Comparison of ENCODE assay signal across 8 cellular contexts in the genomic region with DNA sequence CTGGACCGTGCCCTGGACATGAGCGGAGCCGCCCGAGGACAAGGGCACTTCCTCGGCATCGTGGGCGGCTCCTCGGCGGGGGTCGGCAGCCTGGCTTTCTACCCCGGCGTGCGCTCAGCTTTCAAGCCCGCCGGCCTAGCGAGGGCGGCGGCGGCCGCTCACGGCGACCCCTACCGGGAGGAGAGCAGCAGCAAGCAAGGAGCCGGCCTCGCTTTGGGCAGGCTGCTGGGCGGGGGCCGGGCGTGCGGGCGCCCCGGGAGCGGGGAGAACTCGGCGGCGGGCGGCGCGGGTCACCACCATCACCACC. TPM values are rescaled to one million over a fixed set of nuclear protein-coding genes. Genes with fewer than 3 reads are reported as not detected.
DNase-seq lines count a peak whose midpoint lies in the region; ATAC-seq, FAIRE-seq and TF ChIP-seq lines count a peak whose summit lies in the region.

No MANE protein-coding gene starts in this region.

- no peaks in the 10 kb centered on the region for H4K20me1 ChIP-seq in fibroblast of lung (ENCODE audit: control insufficient read depth, extremely low read depth, insufficient read depth, low read length)
- H4K20me1 ChIP-seq in Karpas-422 (ENCODE audit: insufficient read depth, low read depth, low read length), result no peaks in the 10 kb centered on the region

- no peak for FAIRE-seq in D721Med (lab: Jason Lieb, UNC)

- TF ChIP-seq EP300 in ovary (IDR thresholded peaks at IDR 0.05), result no peak

- H2AFZ ChIP-seq in fibroblast of lung (ENCODE audit: low read length), result no peak overlapping the region
- no peak overlapping the region for H2AFZ ChIP-seq in Karpas-422 (ENCODE audit: low read length)

- H3K9me3 ChIP-seq in fibroblast of lung (ENCODE audit: control insufficient read depth, insufficient read depth, low read depth, low read length), result no peaks in the 10 kb centered on the region
- no peaks in the 10 kb centered on the region for H3K9me3 ChIP-seq in ovary
- no peaks in the 10 kb centered on the region for H3K9me3 ChIP-seq in Karpas-422 (ENCODE audit: low read length)

- H3K4me2 ChIP-seq in fibroblast of lung (ENCODE audit: extremely low read depth, insufficient read depth, low read length) (peak overlapping the region; percentile 44), Karpas-422 (ENCODE audit: low read depth, low read length, poor library complexity, severe bottlenecking) (no peak overlapping the region)

- H3K4me1 ChIP-seq in fibroblast of lung (ENCODE audit: control insufficient read depth, extremely low read depth, insufficient read depth, low read length) (no peaks in the 10 kb centered on the region), ovary (ENCODE audit: insufficient read depth) (peaks cover 13% of the 10 kb centered on the region), Karpas-422 (ENCODE audit: low read length) (no peaks in the 10 kb centered on the region)

- no peaks in the 10 kb centered on the region for H3K9me2 ChIP-seq in Karpas-422 (replicated peaks; ENCODE audit: insufficient read depth, low read length)

- ATAC-seq in GM19328 (IDR thresholded peaks at IDR 0.05; ENCODE audit: unreplicated experiment) (peak; percentile 50), HG03280 (IDR thresholded peaks at IDR 0.05; ENCODE audit: unreplicated experiment) (peak; percentile 50), T-cell (replicated peaks in 1 of 4) (peak; percentile 48 to 63 (median 54))

- H3K4me3 ChIP-seq in fibroblast of lung (replicated peaks in 1 of 4; ENCODE audit: control extremely low read depth in 1 of 4, insufficient read depth in 1 of 4, low read depth in 3 of 4, low read length in 4 of 4) (peak overlapping the region in 2 of 4 experiments; percentile 10 to 32), ovary (peak overlapping the region; percentile 34), Karpas-422 (ENCODE audit: low read length) (no peak overlapping the region)

- H3K27me3 Mint-ChIP-seq in T-cell, result peaks cover 81 to 82% of the 10 kb centered on the region in 2 donors

- CTCF ChIA-PET in T-cell (lab: Charles Lee), result no interaction called here

- H3K27ac ChIP-seq in fibroblast of lung (ENCODE audit: insufficient read depth, low read length), result no peak overlapping the region
- H3K27ac ChIP-seq in ovary, result no peak overlapping the region
- no peak overlapping the region for H3K27ac ChIP-seq in Karpas-422 (ENCODE audit: low read length)

- 0 to 4% (median 1%) methylated on average over 4 to 38 of the region's 38 CpGs for WGBS in ovary, 3 donors

- H3K36me3 ChIP-seq in fibroblast of lung (ENCODE audit: control insufficient read depth, insufficient read depth, low read length), result no peaks in the 10 kb centered on the region
- no peaks in the 10 kb centered on the region for H3K36me3 ChIP-seq in ovary
- no peaks in the 10 kb centered on the region for H3K36me3 ChIP-seq in Karpas-422 (ENCODE audit: insufficient read depth, low read length)

- no peak overlapping the region for H3K9ac ChIP-seq in fibroblast of lung (ENCODE audit: insufficient read depth, low read length)
- no peak overlapping the region for H3K9ac ChIP-seq in Karpas-422 (ENCODE audit: low read length)

- TF ChIP-seq CTCF in D721Med (IDR thresholded peaks at IDR 0.05; ENCODE audit: insufficient read depth, missing control alignments) (peak; percentile 54), fibroblast of lung (conservative IDR thresholded peaks at IDR 0.05 in 1 of 2, IDR thresholded peaks at IDR 0.05 in 1 of 2; ENCODE audit: low read depth in 1 of 2, low read length in 2 of 2) (peak; percentile 13 to 44), ovary (IDR thresholded peaks at IDR 0.05) (no peak)

- peaks cover 22 to 33% (median 26%) of the 10 kb centered on the region in 3 donors for H3K4me1 Mint-ChIP-seq in T-cell

- H3K27me3 ChIP-seq in fibroblast of lung (ENCODE audit: control insufficient read depth, insufficient read depth, low read length) (peaks cover 71% of the 10 kb centered on the region), ovary (no peaks in the 10 kb centered on the region), Karpas-422 (ENCODE audit: low read length) (no peaks in the 10 kb centered on the region)

- intact Hi-C loops in ovary (cut with DNase I), result no loop called here

- H3K79me2 ChIP-seq in fibroblast of lung (ENCODE audit: control insufficient read depth, insufficient read depth, low read length) (no peaks in the 10 kb centered on the region), Karpas-422 (ENCODE audit: low read length) (no peaks in the 10 kb centered on the region)

- no peak for TF ChIP-seq POLR2A in ovary (IDR thresholded peaks at IDR 0.05)

- H3K9me3 Mint-ChIP-seq in T-cell, result peaks cover 0 to 10% (median 2%) of the 10 kb centered on the region in 3 donors

- peak overlapping the region in 2 of 3 donors; percentile 65 to 74 for H3K4me3 Mint-ChIP-seq in T-cell

- no peaks in the 10 kb centered on the region for H3K36me3 Mint-ChIP-seq in T-cell

- DNase-seq in D721Med (ENCODE audit: insufficient read length, low spot score) (no peak), T-cell (peak in 2 of 34 experiments; percentile 12 to 28), fibroblast of lung (ENCODE audit: low read depth in 2 of 2) (peak; percentile 19 to 39), ovary (peak in 2 of 5 donors; percentile 31 to 63), Karpas-422 (no peak), HT-29 (ENCODE audit: low spot score) (no peak)

- POLR2A ChIA-PET in T-cell (lab: Charles Lee), result interaction anchor here in 1 of 2 donors (0.6 kb wide), 1 partner anchor 42 kb away, joined by 7 read pairs; no protein-coding TSS in a partner anchor

- H3K27ac Mint-ChIP-seq in T-cell, result no peak overlapping the region

RNA-seq across cellular contexts. Expression of gene PRDM13, which starts 6.7 kb away (rescaled TPM):
- total RNA-seq in T-cell, result not detected
- not detected in 2 replicates for total RNA-seq in fibroblast of lung
- polyA plus RNA-seq in fibroblast of lung, result not detected in 2 replicates
- polyA plus RNA-seq in fibroblast of lung (2012), result not detected in 2 replicates
- polyA minus RNA-seq in fibroblast of lung (ENCODE audit: low replicate concordance), result not detected in 2 replicates
- not detected for total RNA-seq in ovary
- under 1 TPM in 1 of 2 donors, not detected in 1; 0.02 TPM for polyA plus RNA-seq in ovary
- total RNA-seq in Karpas-422 (2014; rRNA removed; shearing (Covaris generic); ENCODE audit: low replicate concordance), result not detected in 2 replicates
- not detected in 2 replicates for total RNA-seq in HT-29 (2014; rRNA removed; shearing (Covaris generic))

RNA-seq across cellular contexts. Expression of gene CCNC, which starts 44.9 kb away (rescaled TPM):
- total RNA-seq in T-cell (10 to 100 TPM; 33.9 to 42.0 (median 39.1) TPM), fibroblast of lung (50.0 and 57.0 TPM in 2 replicates), ovary (10 to 100 TPM; 20.5 to 42.4 (median 35.1) TPM)
- polyA plus RNA-seq in fibroblast of lung (39.9 and 57.2 TPM in 2 replicates), ovary (10 to 100 TPM; 19.4 to 23.3 TPM)
- 34.1 and 35.2 TPM in 2 replicates for polyA plus RNA-seq in fibroblast of lung (2012)
- polyA minus RNA-seq in fibroblast of lung (ENCODE audit: low replicate concordance), result 2.6 and 16.8 TPM in 2 replicates
- total RNA-seq in Karpas-422 (2014; rRNA removed; shearing (Covaris generic); ENCODE audit: low replicate concordance), result 65.0 and 104 TPM in 2 replicates
- total RNA-seq in HT-29 (2014; rRNA removed; shearing (Covaris generic)), result 46.8 and 49.4 TPM in 2 replicates

Comparison
In these comparisons a context has a peak if more than half of its experiments do, and no peak if none do; other contexts are left out.
1. DNase-seq: peak in fibroblast of lung (2 of 2); none in D721Med (single experiment), Karpas-422 (single experiment) and HT-29 (single experiment).
2. CTCF ChIP-seq: peak in D721Med (single experiment) and fibroblast of lung (2 of 2); none in ovary (0 of 3).
3. Peak in every context shown above with its lines, with median percentiles within 50 percentile points of each other: ATAC-seq.